Comparison of ENCODE assay signal across 1 cellular context in genomic region chr2:179049546-179050311, GRCh38.
TF ChIP-seq lines count a peak whose summit lies in the region.

A gene with protein sequence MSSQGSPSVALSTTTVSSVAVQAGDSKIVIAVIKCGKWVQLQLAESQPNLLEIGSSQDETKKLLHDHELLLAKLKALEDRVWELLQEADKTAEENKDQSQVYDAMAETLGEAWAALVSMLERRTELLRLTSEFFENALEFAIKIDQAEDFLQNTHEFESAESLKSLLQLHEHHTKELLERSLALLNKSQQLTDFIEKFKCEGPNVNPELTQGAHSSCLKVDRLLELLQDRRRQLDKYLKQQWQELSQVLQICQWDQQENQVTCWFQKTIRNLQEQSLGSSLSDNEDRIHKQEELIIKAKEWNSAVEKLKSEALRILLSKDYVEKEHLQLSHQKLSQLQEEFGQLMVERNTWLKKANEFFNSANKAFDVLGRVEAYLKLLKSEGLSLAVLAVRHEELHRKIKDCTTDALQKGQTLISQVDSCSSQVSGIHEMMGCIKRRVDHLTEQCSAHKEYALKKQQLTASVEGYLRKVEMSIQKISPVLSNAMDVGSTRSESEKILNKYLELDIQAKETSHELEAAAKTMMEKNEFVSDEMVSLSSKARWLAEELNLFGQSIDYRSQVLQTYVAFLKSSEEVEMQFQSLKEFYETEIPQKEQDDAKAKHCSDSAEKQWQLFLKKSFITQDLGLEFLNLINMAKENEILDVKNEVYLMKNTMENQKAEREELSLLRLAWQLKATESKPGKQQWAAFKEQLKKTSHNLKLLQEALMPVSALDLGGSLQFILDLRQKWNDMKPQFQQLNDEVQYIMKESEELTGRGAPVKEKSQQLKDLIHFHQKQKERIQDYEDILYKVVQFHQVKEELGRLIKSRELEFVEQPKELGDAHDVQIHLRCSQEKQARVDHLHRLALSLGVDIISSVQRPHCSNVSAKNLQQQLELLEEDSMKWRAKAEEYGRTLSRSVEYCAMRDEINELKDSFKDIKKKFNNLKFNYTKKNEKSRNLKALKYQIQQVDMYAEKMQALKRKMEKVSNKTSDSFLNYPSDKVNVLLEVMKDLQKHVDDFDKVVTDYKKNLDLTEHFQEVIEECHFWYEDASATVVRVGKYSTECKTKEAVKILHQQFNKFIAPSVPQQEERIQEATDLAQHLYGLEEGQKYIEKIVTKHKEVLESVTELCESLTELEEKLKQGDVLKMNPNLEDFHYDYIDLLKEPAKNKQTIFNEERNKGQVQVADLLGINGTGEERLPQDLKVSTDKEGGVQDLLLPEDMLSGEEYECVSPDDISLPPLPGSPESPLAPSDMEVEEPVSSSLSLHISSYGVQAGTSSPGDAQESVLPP (N-terminal part only) (minus strand): TSS chr2:179050137. CDS start chr2:179049941, 196 bp downstream.

TF ChIP-seq in liver, 16 proteins besides CTCF, POLR2A, EP300 and RAD21 (continued from another document):
- TF ChIP-seq, protein P1, sequence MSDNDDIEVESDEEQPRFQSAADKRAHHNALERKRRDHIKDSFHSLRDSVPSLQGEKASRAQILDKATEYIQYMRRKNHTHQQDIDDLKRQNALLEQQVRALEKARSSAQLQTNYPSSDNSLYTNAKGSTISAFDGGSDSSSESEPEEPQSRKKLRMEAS (IDR thresholded peaks at IDR 0.05) = no peak
- TF ChIP-seq GABPA (IDR thresholded peaks at IDR 0.05 in 1 of 2, conservative IDR thresholded peaks at IDR 0.05 in 1 of 2) = no peak
- TF ChIP-seq SP1 (IDR thresholded peaks at IDR 0.05) = no peak
- no peak for TF ChIP-seq EGR1 (IDR thresholded peaks at IDR 0.05; ENCODE audit: low read depth in 2 of 2)
- TF ChIP-seq RXRA (IDR thresholded peaks at IDR 0.05) = no peak
- TF ChIP-seq FOXA1 (IDR thresholded peaks at IDR 0.05) = no peak
- peak; percentile 56 for TF ChIP-seq NR2F2 (IDR thresholded peaks at IDR 0.05)
- TF ChIP-seq ATF3 (IDR thresholded peaks at IDR 0.05) = no peak
- peak; percentile 4 to 13 for TF ChIP-seq HNF4A (conservative IDR thresholded peaks at IDR 0.05)
- TF ChIP-seq ZBTB33 (IDR thresholded peaks at IDR 0.05) = peak; percentile 50
- TF ChIP-seq HNF4G (IDR thresholded peaks at IDR 0.05) = no peak
- peak; percentile 21 for TF ChIP-seq TAF1 (conservative IDR thresholded peaks at IDR 0.05)
